1 cellular context compared by ENCODE assay signal in the genomic region with DNA sequence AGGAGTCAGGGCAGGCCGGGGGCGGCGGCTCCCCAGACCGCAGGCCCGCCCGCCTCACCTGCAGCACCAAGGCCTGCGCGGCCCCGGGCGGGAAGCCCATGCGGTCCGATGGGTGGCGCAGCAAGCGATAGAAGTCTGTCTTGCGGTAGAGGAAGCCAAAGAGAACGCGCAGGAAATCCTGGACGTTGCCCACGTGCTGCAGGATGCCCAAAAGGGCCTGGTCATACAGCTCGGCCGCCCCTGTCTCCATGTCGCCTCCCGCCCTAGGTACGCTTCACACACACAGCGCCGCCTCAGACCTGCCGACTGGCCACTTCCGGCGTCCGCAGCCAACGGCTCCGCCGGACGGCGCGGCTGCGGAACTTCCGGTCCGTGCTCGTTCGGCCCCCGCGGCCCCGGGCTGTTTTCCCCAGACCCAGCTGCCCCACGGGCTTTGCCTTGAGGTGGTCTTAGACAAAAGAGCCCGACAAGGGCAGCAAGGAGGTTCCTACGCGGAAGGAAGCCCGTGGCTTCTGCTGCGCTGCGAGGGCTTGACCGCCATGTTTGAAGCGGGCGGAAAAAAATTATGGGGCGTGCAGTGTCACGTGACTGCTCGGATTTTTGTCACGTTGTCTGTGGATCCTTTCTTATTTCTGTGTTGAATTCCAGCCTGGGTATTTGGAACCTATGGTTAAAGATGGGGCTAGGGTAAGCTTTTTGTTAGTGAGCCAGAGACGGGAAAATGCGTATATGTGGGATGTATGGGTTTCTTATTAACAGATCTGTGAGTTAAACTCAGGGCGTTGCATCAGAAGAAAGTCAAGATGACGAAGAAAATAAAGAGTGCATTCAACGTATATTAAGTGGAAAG.
TF ChIP-seq lines count a peak whose summit lies in the region.

A gene (minus strand): TSS at position 308 of the 850 bp plus-strand sequence. CDS start 58 bp downstream, at position 250.

TF ChIP-seq in WTC11, 78 proteins besides CTCF, POLR2A, EP300 and RAD21 (continued from another document and continues in another):
- TF ChIP-seq, protein P1, sequence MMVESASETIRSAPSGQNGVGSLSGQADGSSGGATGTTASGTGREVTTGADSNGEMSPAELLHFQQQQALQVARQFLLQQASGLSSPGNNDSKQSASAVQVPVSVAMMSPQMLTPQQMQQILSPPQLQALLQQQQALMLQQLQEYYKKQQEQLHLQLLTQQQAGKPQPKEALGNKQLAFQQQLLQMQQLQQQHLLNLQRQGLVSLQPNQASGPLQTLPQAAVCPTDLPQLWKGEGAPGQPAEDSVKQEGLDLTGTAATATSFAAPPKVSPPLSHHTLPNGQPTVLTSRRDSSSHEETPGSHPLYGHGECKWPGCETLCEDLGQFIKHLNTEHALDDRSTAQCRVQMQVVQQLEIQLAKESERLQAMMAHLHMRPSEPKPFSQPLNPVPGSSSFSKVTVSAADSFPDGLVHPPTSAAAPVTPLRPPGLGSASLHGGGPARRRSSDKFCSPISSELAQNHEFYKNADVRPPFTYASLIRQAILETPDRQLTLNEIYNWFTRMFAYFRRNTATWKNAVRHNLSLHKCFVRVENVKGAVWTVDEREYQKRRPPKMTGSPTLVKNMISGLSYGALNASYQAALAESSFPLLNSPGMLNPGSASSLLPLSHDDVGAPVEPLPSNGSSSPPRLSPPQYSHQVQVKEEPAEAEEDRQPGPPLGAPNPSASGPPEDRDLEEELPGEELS (CRISPR knock-in tag; IDR thresholded peaks at IDR 0.05), result peak; percentile 74; the same call in 1 of the 2 replicates
- TF ChIP-seq, protein P2, sequence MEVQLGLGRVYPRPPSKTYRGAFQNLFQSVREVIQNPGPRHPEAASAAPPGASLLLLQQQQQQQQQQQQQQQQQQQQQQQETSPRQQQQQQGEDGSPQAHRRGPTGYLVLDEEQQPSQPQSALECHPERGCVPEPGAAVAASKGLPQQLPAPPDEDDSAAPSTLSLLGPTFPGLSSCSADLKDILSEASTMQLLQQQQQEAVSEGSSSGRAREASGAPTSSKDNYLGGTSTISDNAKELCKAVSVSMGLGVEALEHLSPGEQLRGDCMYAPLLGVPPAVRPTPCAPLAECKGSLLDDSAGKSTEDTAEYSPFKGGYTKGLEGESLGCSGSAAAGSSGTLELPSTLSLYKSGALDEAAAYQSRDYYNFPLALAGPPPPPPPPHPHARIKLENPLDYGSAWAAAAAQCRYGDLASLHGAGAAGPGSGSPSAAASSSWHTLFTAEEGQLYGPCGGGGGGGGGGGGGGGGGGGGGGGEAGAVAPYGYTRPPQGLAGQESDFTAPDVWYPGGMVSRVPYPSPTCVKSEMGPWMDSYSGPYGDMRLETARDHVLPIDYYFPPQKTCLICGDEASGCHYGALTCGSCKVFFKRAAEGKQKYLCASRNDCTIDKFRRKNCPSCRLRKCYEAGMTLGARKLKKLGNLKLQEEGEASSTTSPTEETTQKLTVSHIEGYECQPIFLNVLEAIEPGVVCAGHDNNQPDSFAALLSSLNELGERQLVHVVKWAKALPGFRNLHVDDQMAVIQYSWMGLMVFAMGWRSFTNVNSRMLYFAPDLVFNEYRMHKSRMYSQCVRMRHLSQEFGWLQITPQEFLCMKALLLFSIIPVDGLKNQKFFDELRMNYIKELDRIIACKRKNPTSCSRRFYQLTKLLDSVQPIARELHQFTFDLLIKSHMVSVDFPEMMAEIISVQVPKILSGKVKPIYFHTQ (CRISPR knock-in tag; IDR thresholded peaks at IDR 0.05), result no peak
- TF ChIP-seq GABPB1 (CRISPR knock-in tag; IDR thresholded peaks at IDR 0.05) (peak; percentile 93), NR1H2 (CRISPR knock-in tag; IDR thresholded peaks at IDR 0.05) (no peak), JAZF1 (CRISPR knock-in tag; IDR thresholded peaks at IDR 0.05) (no peak), TEAD1 (CRISPR knock-in tag; IDR thresholded peaks at IDR 0.05) (no peak), ZNF423 (CRISPR knock-in tag; IDR thresholded peaks at IDR 0.05) (no peak), SOX15 (CRISPR knock-in tag; IDR thresholded peaks at IDR 0.05) (no peak), ZNF396 (CRISPR knock-in tag; IDR thresholded peaks at IDR 0.05; ENCODE audit: borderline replicate concordance) (no peak), ZBTB21 (CRISPR knock-in tag; IDR thresholded peaks at IDR 0.05; ENCODE audit: borderline replicate concordance) (no peak), CBFB (CRISPR knock-in tag; IDR thresholded peaks at IDR 0.05; ENCODE audit: low read depth) (no peak), ZNF219 (CRISPR knock-in tag; IDR thresholded peaks at IDR 0.05; ENCODE audit: borderline replicate concordance) (no peak), TP53 (CRISPR knock-in tag; IDR thresholded peaks at IDR 0.05) (no peak; the same call in 1 of the 2 replicates), CREM (CRISPR knock-in tag; IDR thresholded peaks at IDR 0.05) (peak; percentile 79), ATF1 (CRISPR knock-in tag; IDR thresholded peaks at IDR 0.05) (peak; percentile 67; the same call in 1 of the 2 replicates), NFATC4 (CRISPR knock-in tag; IDR thresholded peaks at IDR 0.05) (no peak)
- TF ChIP-seq, protein P3, sequence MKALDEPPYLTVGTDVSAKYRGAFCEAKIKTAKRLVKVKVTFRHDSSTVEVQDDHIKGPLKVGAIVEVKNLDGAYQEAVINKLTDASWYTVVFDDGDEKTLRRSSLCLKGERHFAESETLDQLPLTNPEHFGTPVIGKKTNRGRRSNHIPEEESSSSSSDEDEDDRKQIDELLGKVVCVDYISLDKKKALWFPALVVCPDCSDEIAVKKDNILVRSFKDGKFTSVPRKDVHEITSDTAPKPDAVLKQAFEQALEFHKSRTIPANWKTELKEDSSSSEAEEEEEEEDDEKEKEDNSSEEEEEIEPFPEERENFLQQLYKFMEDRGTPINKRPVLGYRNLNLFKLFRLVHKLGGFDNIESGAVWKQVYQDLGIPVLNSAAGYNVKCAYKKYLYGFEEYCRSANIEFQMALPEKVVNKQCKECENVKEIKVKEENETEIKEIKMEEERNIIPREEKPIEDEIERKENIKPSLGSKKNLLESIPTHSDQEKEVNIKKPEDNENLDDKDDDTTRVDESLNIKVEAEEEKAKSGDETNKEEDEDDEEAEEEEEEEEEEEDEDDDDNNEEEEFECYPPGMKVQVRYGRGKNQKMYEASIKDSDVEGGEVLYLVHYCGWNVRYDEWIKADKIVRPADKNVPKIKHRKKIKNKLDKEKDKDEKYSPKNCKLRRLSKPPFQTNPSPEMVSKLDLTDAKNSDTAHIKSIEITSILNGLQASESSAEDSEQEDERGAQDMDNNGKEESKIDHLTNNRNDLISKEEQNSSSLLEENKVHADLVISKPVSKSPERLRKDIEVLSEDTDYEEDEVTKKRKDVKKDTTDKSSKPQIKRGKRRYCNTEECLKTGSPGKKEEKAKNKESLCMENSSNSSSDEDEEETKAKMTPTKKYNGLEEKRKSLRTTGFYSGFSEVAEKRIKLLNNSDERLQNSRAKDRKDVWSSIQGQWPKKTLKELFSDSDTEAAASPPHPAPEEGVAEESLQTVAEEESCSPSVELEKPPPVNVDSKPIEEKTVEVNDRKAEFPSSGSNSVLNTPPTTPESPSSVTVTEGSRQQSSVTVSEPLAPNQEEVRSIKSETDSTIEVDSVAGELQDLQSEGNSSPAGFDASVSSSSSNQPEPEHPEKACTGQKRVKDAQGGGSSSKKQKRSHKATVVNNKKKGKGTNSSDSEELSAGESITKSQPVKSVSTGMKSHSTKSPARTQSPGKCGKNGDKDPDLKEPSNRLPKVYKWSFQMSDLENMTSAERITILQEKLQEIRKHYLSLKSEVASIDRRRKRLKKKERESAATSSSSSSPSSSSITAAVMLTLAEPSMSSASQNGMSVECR (CRISPR knock-in tag; IDR thresholded peaks at IDR 0.05; ENCODE audit: borderline replicate concordance), result peak; percentile 89; the same call in 1 of the 2 replicates
- TF ChIP-seq, protein P4, sequence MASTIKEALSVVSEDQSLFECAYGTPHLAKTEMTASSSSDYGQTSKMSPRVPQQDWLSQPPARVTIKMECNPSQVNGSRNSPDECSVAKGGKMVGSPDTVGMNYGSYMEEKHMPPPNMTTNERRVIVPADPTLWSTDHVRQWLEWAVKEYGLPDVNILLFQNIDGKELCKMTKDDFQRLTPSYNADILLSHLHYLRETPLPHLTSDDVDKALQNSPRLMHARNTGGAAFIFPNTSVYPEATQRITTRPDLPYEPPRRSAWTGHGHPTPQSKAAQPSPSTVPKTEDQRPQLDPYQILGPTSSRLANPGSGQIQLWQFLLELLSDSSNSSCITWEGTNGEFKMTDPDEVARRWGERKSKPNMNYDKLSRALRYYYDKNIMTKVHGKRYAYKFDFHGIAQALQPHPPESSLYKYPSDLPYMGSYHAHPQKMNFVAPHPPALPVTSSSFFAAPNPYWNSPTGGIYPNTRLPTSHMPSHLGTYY (CRISPR knock-in tag; IDR thresholded peaks at IDR 0.05), result no peak
- TF ChIP-seq, protein P5, sequence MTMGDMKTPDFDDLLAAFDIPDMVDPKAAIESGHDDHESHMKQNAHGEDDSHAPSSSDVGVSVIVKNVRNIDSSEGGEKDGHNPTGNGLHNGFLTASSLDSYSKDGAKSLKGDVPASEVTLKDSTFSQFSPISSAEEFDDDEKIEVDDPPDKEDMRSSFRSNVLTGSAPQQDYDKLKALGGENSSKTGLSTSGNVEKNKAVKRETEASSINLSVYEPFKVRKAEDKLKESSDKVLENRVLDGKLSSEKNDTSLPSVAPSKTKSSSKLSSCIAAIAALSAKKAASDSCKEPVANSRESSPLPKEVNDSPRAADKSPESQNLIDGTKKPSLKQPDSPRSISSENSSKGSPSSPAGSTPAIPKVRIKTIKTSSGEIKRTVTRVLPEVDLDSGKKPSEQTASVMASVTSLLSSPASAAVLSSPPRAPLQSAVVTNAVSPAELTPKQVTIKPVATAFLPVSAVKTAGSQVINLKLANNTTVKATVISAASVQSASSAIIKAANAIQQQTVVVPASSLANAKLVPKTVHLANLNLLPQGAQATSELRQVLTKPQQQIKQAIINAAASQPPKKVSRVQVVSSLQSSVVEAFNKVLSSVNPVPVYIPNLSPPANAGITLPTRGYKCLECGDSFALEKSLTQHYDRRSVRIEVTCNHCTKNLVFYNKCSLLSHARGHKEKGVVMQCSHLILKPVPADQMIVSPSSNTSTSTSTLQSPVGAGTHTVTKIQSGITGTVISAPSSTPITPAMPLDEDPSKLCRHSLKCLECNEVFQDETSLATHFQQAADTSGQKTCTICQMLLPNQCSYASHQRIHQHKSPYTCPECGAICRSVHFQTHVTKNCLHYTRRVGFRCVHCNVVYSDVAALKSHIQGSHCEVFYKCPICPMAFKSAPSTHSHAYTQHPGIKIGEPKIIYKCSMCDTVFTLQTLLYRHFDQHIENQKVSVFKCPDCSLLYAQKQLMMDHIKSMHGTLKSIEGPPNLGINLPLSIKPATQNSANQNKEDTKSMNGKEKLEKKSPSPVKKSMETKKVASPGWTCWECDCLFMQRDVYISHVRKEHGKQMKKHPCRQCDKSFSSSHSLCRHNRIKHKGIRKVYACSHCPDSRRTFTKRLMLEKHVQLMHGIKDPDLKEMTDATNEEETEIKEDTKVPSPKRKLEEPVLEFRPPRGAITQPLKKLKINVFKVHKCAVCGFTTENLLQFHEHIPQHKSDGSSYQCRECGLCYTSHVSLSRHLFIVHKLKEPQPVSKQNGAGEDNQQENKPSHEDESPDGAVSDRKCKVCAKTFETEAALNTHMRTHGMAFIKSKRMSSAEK (CRISPR knock-in tag; IDR thresholded peaks at IDR 0.05; ENCODE audit: borderline replicate concordance), result no peak
- TF ChIP-seq, protein P6, sequence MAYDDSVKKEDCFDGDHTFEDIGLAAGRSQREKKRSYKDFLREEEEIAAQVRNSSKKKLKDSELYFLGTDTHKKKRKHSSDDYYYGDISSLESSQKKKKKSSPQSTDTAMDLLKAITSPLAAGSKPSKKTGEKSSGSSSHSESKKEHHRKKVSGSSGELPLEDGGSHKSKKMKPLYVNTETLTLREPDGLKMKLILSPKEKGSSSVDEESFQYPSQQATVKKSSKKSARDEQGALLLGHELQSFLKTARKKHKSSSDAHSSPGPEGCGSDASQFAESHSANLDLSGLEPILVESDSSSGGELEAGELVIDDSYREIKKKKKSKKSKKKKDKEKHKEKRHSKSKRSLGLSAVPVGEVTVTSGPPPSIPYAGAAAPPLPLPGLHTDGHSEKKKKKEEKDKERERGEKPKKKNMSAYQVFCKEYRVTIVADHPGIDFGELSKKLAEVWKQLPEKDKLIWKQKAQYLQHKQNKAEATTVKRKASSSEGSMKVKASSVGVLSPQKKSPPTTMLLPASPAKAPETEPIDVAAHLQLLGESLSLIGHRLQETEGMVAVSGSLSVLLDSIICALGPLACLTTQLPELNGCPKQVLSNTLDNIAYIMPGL (CRISPR knock-in tag; IDR thresholded peaks at IDR 0.05), result peak; percentile 92
- TF ChIP-seq, protein P7, sequence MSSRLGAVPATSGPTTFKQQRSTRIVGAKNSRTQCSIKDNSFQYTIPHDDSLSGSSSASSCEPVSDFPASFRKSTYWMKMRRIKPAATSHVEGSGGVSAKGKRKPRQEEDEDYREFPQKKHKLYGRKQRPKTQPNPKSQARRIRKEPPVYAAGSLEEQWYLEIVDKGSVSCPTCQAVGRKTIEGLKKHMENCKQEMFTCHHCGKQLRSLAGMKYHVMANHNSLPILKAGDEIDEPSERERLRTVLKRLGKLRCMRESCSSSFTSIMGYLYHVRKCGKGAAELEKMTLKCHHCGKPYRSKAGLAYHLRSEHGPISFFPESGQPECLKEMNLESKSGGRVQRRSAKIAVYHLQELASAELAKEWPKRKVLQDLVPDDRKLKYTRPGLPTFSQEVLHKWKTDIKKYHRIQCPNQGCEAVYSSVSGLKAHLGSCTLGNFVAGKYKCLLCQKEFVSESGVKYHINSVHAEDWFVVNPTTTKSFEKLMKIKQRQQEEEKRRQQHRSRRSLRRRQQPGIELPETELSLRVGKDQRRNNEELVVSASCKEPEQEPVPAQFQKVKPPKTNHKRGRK (CRISPR knock-in tag; IDR thresholded peaks at IDR 0.05; ENCODE audit: borderline replicate concordance), result no peak
- TF ChIP-seq, protein P8, sequence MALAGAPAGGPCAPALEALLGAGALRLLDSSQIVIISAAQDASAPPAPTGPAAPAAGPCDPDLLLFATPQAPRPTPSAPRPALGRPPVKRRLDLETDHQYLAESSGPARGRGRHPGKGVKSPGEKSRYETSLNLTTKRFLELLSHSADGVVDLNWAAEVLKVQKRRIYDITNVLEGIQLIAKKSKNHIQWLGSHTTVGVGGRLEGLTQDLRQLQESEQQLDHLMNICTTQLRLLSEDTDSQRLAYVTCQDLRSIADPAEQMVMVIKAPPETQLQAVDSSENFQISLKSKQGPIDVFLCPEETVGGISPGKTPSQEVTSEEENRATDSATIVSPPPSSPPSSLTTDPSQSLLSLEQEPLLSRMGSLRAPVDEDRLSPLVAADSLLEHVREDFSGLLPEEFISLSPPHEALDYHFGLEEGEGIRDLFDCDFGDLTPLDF (CRISPR knock-in tag; IDR thresholded peaks at IDR 0.05), result no peak
- TF ChIP-seq, protein P9, sequence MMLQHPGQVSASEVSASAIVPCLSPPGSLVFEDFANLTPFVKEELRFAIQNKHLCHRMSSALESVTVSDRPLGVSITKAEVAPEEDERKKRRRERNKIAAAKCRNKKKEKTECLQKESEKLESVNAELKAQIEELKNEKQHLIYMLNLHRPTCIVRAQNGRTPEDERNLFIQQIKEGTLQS (CRISPR knock-in tag; conservative IDR thresholded peaks at IDR 0.05), result no peak
